ENCODE assay signal across 20 cellular contexts in the genomic region with DNA sequence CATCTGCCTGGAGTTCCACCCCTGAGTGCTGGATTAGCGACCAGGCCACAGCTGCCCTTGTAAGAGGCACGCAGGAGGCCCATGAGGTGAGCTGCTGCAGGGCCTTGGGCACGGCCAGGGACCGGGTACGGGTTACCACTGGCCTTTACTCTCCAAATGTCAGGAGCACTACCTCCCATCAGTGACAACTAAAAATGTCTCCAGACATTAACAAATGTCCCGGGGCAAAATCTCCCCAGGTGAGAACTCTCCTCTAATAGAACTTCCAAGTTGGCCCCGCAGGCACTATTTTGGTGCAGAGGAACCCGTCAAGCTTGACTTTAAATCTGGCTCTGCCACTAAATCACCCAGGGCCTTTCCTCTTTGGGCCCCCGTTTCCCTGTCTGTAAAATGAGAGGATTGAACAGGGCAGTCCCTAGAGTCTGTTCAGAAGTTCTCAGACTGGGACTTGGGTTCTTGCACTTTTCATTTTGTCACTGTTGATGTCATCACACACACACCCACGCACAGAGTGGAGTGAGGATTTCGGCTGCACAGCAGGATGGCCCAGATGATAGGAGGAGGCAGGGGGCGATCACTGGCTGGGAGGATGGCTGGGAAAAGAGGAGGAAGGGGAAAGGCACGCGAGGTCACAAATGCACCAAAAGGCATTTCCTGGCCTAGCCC. TPM values are rescaled to one million over a fixed set of nuclear protein-coding genes. Genes with fewer than 3 reads are reported as not detected.
DNase-seq lines count a peak whose midpoint lies in the region; FAIRE-seq and TF ChIP-seq lines count a peak whose summit lies in the region.
"Had no signal": no experiment of that assay in that cellular context is flagged by ENCODE, and none has a peak within 500 bp of the region (broad histone marks: within the 10 kb centered on the region; RNA-seq: fewer than 3 reads in every experiment).

No MANE protein-coding gene starts in this region.

- H3K27me3 Mint-ChIP-seq in activated CD4-positive, alpha-beta memory T cell treated with anti-CD3 and anti-CD28 coated beads for 36 hours: peaks cover 9% of the 10 kb centered on the region
- H3K27me3 Mint-ChIP-seq in activated CD4-positive, alpha-beta memory T cell treated with anti-CD3 and anti-CD28 coated beads, Interleukin-2, amount 10 ng/mL, durations not matched to agents 7 days and 5 days: peaks cover 20% of the 10 kb centered on the region
- peaks cover 2% of the 10 kb centered on the region for H3K27me3 Mint-ChIP-seq in endothelial cell (ENCODE audit: unreplicated experiment)
- H3K27me3 Mint-ChIP-seq in osteocyte (ENCODE audit: unreplicated experiment): peaks cover 18% of the 10 kb centered on the region

- H3K36me3 ChIP-seq in SK-N-MC (ENCODE audit: insufficient read depth, low read length): no peaks in the 10 kb centered on the region

- POLR2A ChIA-PET in activated CD4-positive, alpha-beta memory T cell treated with anti-CD3 and anti-CD28 coated beads for 36 hours (lab: Charles Lee): no interaction called here
- POLR2A ChIA-PET in activated CD4-positive, alpha-beta memory T cell treated with anti-CD3 and anti-CD28 coated beads, Interleukin-2, amount 10 ng/mL, durations not matched to agents 7 days and 5 days (lab: Charles Lee): no interaction called here

- intact Hi-C loops in activated CD4-positive, alpha-beta memory T cell treated with anti-CD3 and anti-CD28 coated beads for 36 hours (cut with micrococcal nuclease): no loop called here

- FAIRE-seq in urothelium cell line (lab: Jason Lieb, UNC): peak; percentile 13
- FAIRE-seq: A204.1, G401.6, GM12891, HepG2, RCC 7860 had no signal

- H3K4me1 Mint-ChIP-seq in activated CD4-positive, alpha-beta memory T cell treated with anti-CD3 and anti-CD28 coated beads for 36 hours (ENCODE audit: low read depth): peaks cover 15% of the 10 kb centered on the region
- peaks cover 26% of the 10 kb centered on the region for H3K4me1 Mint-ChIP-seq in activated CD4-positive, alpha-beta memory T cell treated with anti-CD3 and anti-CD28 coated beads, Interleukin-2, amount 10 ng/mL, durations not matched to agents 7 days and 5 days
- H3K4me1 Mint-ChIP-seq in endothelial cell (ENCODE audit: unreplicated experiment): peaks cover 11% of the 10 kb centered on the region
- H3K4me1 Mint-ChIP-seq in osteocyte (ENCODE audit: unreplicated experiment): peaks cover 7% of the 10 kb centered on the region

- peak overlapping the region; percentile 7 for H3K9ac ChIP-seq in SK-N-MC (ENCODE audit: insufficient read length)

- no peak overlapping the region for H3K27ac Mint-ChIP-seq in activated CD4-positive, alpha-beta memory T cell treated with anti-CD3 and anti-CD28 coated beads for 36 hours
- H3K27ac Mint-ChIP-seq in activated CD4-positive, alpha-beta memory T cell treated with anti-CD3 and anti-CD28 coated beads, Interleukin-2, amount 10 ng/mL, durations not matched to agents 7 days and 5 days: no peak overlapping the region
- H3K27ac Mint-ChIP-seq in endothelial cell (ENCODE audit: unreplicated experiment): no peak overlapping the region
- H3K27ac Mint-ChIP-seq in osteocyte (ENCODE audit: unreplicated experiment): no peak overlapping the region

- H3K36me3 Mint-ChIP-seq in activated CD4-positive, alpha-beta memory T cell treated with anti-CD3 and anti-CD28 coated beads for 36 hours: no peaks in the 10 kb centered on the region
- H3K36me3 Mint-ChIP-seq in activated CD4-positive, alpha-beta memory T cell treated with anti-CD3 and anti-CD28 coated beads, Interleukin-2, amount 10 ng/mL, durations not matched to agents 7 days and 5 days (ENCODE audit: low read depth): no peaks in the 10 kb centered on the region
- H3K36me3 Mint-ChIP-seq in endothelial cell (ENCODE audit: low read depth, unreplicated experiment) (no peaks in the 10 kb centered on the region), osteocyte (ENCODE audit: unreplicated experiment) (no peaks in the 10 kb centered on the region)

- no peaks in the 10 kb centered on the region for H3K9me3 ChIP-seq in SK-N-MC (ENCODE audit: low read depth, low read length)

- TF ChIP-seq CTCF in endothelial cell (IDR thresholded peaks at IDR 0.05; ENCODE audit: unreplicated experiment) (no peak), osteocyte (IDR thresholded peaks at IDR 0.05) (no peak)

- DNase-seq in activated CD4-positive, alpha-beta memory T cell treated with anti-CD3 and anti-CD28 coated beads for 36 hours: peak; percentile 37
- no peak for DNase-seq in activated CD4-positive, alpha-beta memory T cell treated with anti-CD3 and anti-CD28 coated beads, Interleukin-2, amount 10 ng/mL, durations not matched to agents 7 days and 5 days
- no peak for DNase-seq in SK-N-MC (ENCODE audit: low read depth, low spot score)
- peak; percentile 46 for DNase-seq in left kidney (ENCODE audit: low read depth, low spot score)
- no peak for DNase-seq in urothelium cell line (ENCODE audit: low spot score)
- no peak for DNase-seq in endothelial cell (ENCODE audit: low spot score)
- DNase-seq in activated effector memory CD4-positive, alpha-beta T cell treated with Interleukin-2 at 50 U/mL for 16 hours: no peak
- no peak for DNase-seq in osteocyte (ENCODE audit: extremely low spot score, unreplicated experiment)
- DNase-seq: DMS79, Karpas-422, MM.1S, NCI-H1930, NCI-H2171 treated with DMSO at 0.1 percent for 48 hours, NCI-H510A treated with DMSO at 0.1 percent for 48 hours, SHP77 had no signal

- CTCF ChIA-PET in activated CD4-positive, alpha-beta memory T cell treated with anti-CD3 and anti-CD28 coated beads for 36 hours (lab: Charles Lee): interaction anchor here (1.4 kb wide), 1 partner anchor 79 kb away, joined by 3 read pairs; no protein-coding TSS in a partner anchor
- CTCF ChIA-PET in activated CD4-positive, alpha-beta memory T cell treated with anti-CD3 and anti-CD28 coated beads, Interleukin-2, amount 10 ng/mL, durations not matched to agents 7 days and 5 days (lab: Charles Lee): interaction anchor here (0.9 kb wide), 1 partner anchor 9 kb away, joined by 3 read pairs; no protein-coding TSS in a partner anchor

- 0 out of 2 replicates have a peak overlapping the region, but pooled peaks have one; percentile 21 for H3K4me3 ChIP-seq in SK-N-MC

- no peak overlapping the region for H3K4me3 Mint-ChIP-seq in activated CD4-positive, alpha-beta memory T cell treated with anti-CD3 and anti-CD28 coated beads for 36 hours
- no peak overlapping the region for H3K4me3 Mint-ChIP-seq in activated CD4-positive, alpha-beta memory T cell treated with anti-CD3 and anti-CD28 coated beads, Interleukin-2, amount 10 ng/mL, durations not matched to agents 7 days and 5 days
- H3K4me3 Mint-ChIP-seq in endothelial cell (ENCODE audit: unreplicated experiment): no peak overlapping the region
- no peak overlapping the region for H3K4me3 Mint-ChIP-seq in osteocyte (ENCODE audit: unreplicated experiment)

- peak overlapping the region; percentile 94 for H3K27ac ChIP-seq in SK-N-MC

- H3K9me3 Mint-ChIP-seq in activated CD4-positive, alpha-beta memory T cell treated with anti-CD3 and anti-CD28 coated beads for 36 hours: no peaks in the 10 kb centered on the region
- no peaks in the 10 kb centered on the region for H3K9me3 Mint-ChIP-seq in activated CD4-positive, alpha-beta memory T cell treated with anti-CD3 and anti-CD28 coated beads, Interleukin-2, amount 10 ng/mL, durations not matched to agents 7 days and 5 days
- H3K9me3 Mint-ChIP-seq in endothelial cell (ENCODE audit: unreplicated experiment) (no peaks in the 10 kb centered on the region), osteocyte (ENCODE audit: unreplicated experiment) (no peaks in the 10 kb centered on the region)

RNA-seq across cellular contexts. Expression of a gene that starts 24.5 kb away (rescaled TPM):
- 1 to 10 TPM; 1.5 to 1.8 TPM for total RNA-seq in activated CD4-positive, alpha-beta memory T cell treated with anti-CD3 and anti-CD28 coated beads for 36 hours
- under 1 TPM; 0.15 to 0.70 TPM for total RNA-seq in activated CD4-positive, alpha-beta memory T cell treated with anti-CD3 and anti-CD28 coated beads, Interleukin-2, amount 10 ng/mL, durations not matched to agents 7 days and 5 days
- total RNA-seq in endothelial cell (ENCODE audit: unreplicated experiment): 0.28 TPM
- 1.1 and 1.6 TPM in 2 replicates for total RNA-seq in osteocyte

RNA-seq across cellular contexts. Expression of a gene that starts 25.1 kb away (rescaled TPM):
- not detected for total RNA-seq in activated CD4-positive, alpha-beta memory T cell treated with anti-CD3 and anti-CD28 coated beads for 36 hours
- total RNA-seq in activated CD4-positive, alpha-beta memory T cell treated with anti-CD3 and anti-CD28 coated beads, Interleukin-2, amount 10 ng/mL, durations not matched to agents 7 days and 5 days: not detected
- total RNA-seq in endothelial cell (ENCODE audit: unreplicated experiment): not detected
- not detected in 2 replicates for total RNA-seq in osteocyte
- total RNA-seq: HepG2 had no signal

Comparison
In these comparisons a context has a peak if more than half of its experiments do, and no peak if none do; other contexts are left out.
1. DNase-seq: peak in activated CD4-positive, alpha-beta memory T cell treated with anti-CD3 and anti-CD28 coated beads for 36 hours (single experiment) and left kidney (single experiment); none in activated CD4-positive, alpha-beta memory T cell treated with anti-CD3 and anti-CD28 coated beads, Interleukin-2, amount 10 ng/mL, durations not matched to agents 7 days and 5 days (single experiment), SK-N-MC (single experiment), urothelium cell line (single experiment), endothelial cell (single experiment), activated effector memory CD4-positive, alpha-beta T cell treated with Interleukin-2 at 50 U/mL for 16 hours (single experiment) and osteocyte (single experiment).